Comparison of ENCODE assay signal across 1 cellular context in genomic region chr3:43465109-43465508, GRCh38.
TF ChIP-seq lines count a peak whose summit lies in the region.

No MANE protein-coding gene starts in this region.

TF ChIP-seq in HepG2, 621 proteins besides CTCF, POLR2A, EP300 and RAD21 (continued from another document):
- no peak for TF ChIP-seq ZNF18 (CRISPR knock-in tag; IDR thresholded peaks at IDR 0.05; ENCODE audit: insufficient replicate concordance)
- TF ChIP-seq FOXA1 (IDR thresholded peaks at IDR 0.05) = peak; percentile 12; the same call in 1 of the 2 replicates
- TF ChIP-seq FOXA1 (CRISPR knock-in tag; IDR thresholded peaks at IDR 0.05) = 0 out of 2 replicates have a peak, but pooled peaks have one; percentile 29
- TF ChIP-seq ZNF264 (CRISPR knock-in tag; IDR thresholded peaks at IDR 0.05) = no peak
- TF ChIP-seq PRDM10 (CRISPR knock-in tag; IDR thresholded peaks at IDR 0.05; ENCODE audit: low read depth) = 0 out of 2 replicates have a peak, but pooled peaks have one; percentile 50
- no peak for TF ChIP-seq ZNF383 (CRISPR knock-in tag; IDR thresholded peaks at IDR 0.05; ENCODE audit: borderline replicate concordance)
- TF ChIP-seq CREB1 (IDR thresholded peaks at IDR 0.05) = peak; percentile 22; the same call in 1 of the 2 replicates
- TF ChIP-seq CREB1 (CRISPR knock-in tag; IDR thresholded peaks at IDR 0.05) = no peak
- TF ChIP-seq BCL6 (CRISPR knock-in tag; IDR thresholded peaks at IDR 0.05) = peak; percentile 39; the same call in 1 of the 2 replicates
- TF ChIP-seq FOXA3 (CRISPR knock-in tag; IDR thresholded peaks at IDR 0.05) = peak; percentile 67
- no peak for TF ChIP-seq ATF5 (CRISPR knock-in tag; IDR thresholded peaks at IDR 0.05; ENCODE audit: low read depth)
- TF ChIP-seq, protein P1, sequence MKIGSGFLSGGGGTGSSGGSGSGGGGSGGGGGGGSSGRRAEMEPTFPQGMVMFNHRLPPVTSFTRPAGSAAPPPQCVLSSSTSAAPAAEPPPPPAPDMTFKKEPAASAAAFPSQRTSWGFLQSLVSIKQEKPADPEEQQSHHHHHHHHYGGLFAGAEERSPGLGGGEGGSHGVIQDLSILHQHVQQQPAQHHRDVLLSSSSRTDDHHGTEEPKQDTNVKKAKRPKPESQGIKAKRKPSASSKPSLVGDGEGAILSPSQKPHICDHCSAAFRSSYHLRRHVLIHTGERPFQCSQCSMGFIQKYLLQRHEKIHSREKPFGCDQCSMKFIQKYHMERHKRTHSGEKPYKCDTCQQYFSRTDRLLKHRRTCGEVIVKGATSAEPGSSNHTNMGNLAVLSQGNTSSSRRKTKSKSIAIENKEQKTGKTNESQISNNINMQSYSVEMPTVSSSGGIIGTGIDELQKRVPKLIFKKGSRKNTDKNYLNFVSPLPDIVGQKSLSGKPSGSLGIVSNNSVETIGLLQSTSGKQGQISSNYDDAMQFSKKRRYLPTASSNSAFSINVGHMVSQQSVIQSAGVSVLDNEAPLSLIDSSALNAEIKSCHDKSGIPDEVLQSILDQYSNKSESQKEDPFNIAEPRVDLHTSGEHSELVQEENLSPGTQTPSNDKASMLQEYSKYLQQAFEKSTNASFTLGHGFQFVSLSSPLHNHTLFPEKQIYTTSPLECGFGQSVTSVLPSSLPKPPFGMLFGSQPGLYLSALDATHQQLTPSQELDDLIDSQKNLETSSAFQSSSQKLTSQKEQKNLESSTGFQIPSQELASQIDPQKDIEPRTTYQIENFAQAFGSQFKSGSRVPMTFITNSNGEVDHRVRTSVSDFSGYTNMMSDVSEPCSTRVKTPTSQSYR (CRISPR knock-in tag; IDR thresholded peaks at IDR 0.05; ENCODE audit: borderline replicate concordance) = no peak
- TF ChIP-seq JUNB (CRISPR knock-in tag; IDR thresholded peaks at IDR 0.05; ENCODE audit: borderline replicate concordance) = no peak
- TF ChIP-seq SOX5 (CRISPR knock-in tag; IDR thresholded peaks at IDR 0.05; ENCODE audit: borderline replicate concordance) = peak; percentile 36; the same call in 1 of the 2 replicates
- TF ChIP-seq SAP130 (CRISPR knock-in tag; IDR thresholded peaks at IDR 0.05; ENCODE audit: low read depth) = peak; percentile 51; the same call in 1 of the 2 replicates
- no peak for TF ChIP-seq KAT2B (IDR thresholded peaks at IDR 0.05; ENCODE audit: borderline replicate concordance, low read depth, low read length)
TF ChIP-seq in HepG2: peak in this region for 11.
